ENCODE assay signal across 13 cellular contexts in genomic region chr16:58608601-58609136, GRCh38. TPM values are rescaled to one million over a fixed set of nuclear protein-coding genes. Genes with fewer than 3 reads are reported as not detected.
DNase-seq lines count a peak whose midpoint lies in the region; TF ChIP-seq lines count a peak whose summit lies in the region.
"Had no signal": no experiment of that assay in that cellular context is flagged by ENCODE, and none has a peak within 500 bp of the region (broad histone marks: within the 10 kb centered on the region; RNA-seq: fewer than 3 reads in every experiment).

No MANE protein-coding gene starts in this region.

- CTCF ChIA-PET in HEK293 (lab: Yijun Ruan, JAX): no interaction called here
- CTCF ChIA-PET in OCI-LY7 (lab: Charles Lee; ENCODE audit: unreplicated experiment): no interaction called here

- POLR2A ChIA-PET in HEK293 (lab: Yijun Ruan, JAX) (no interaction called here), OCI-LY7 (lab: Charles Lee) (interaction anchor here (0.6 to 1.7 kb wide), 2 partner anchors 9 to 267 kb away, joined by 4 to 9 read pairs; no protein-coding TSS in a partner anchor)

- peaks cover 12% of the 10 kb centered on the region for H4K20me1 ChIP-seq in OCI-LY7 (ENCODE audit: insufficient read depth, low read length)

- H3K27ac ChIP-seq in HEK293 (ENCODE audit: extremely low read depth, low read depth, low read length) (no peak overlapping the region), OCI-LY7 (ENCODE audit: low read depth, low read length, poor library complexity, severe bottlenecking) (no peak overlapping the region)
- H3K27ac ChIP-seq: A549, C4-2B had no signal

- no peaks in the 10 kb centered on the region for H3K27me3 Mint-ChIP-seq in activated naive CD4-positive, alpha-beta T cell treated with anti-CD3 and anti-CD28 coated beads, Interleukin-2, amount 50 U/mL, for 24 hours
- no peaks in the 10 kb centered on the region for H3K27me3 Mint-ChIP-seq in immature natural killer cell (ENCODE audit: low read depth in 3 of 3)
- H3K27me3 Mint-ChIP-seq: CD8-positive, alpha-beta memory T cell had no signal

- no peak overlapping the region for H3K4me3 Mint-ChIP-seq in activated naive CD4-positive, alpha-beta T cell treated with anti-CD3 and anti-CD28 coated beads, Interleukin-2, amount 50 U/mL, for 24 hours
- no peak overlapping the region for H3K4me3 Mint-ChIP-seq in immature natural killer cell
- H3K4me3 Mint-ChIP-seq: GM23338 had no signal

- H3K4me3 ChIP-seq in HEK293 (ENCODE audit: low read depth, low read length): no peak overlapping the region
- no peak overlapping the region for H3K4me3 ChIP-seq in OCI-LY7 (ENCODE audit: low read depth, low read length, poor library complexity, severe bottlenecking)
- H3K4me3 ChIP-seq: A549, GM23338 had no signal

- peaks cover 8% of the 10 kb centered on the region for H3K36me3 Mint-ChIP-seq in activated naive CD4-positive, alpha-beta T cell treated with anti-CD3 and anti-CD28 coated beads, Interleukin-2, amount 50 U/mL, for 24 hours
- peaks cover 3 to 8% (median 7%) of the 10 kb centered on the region in 3 donors for H3K36me3 Mint-ChIP-seq in immature natural killer cell

- H3K27ac Mint-ChIP-seq in activated naive CD4-positive, alpha-beta T cell treated with anti-CD3 and anti-CD28 coated beads, Interleukin-2, amount 50 U/mL, for 24 hours: peak overlapping the region; percentile 6
- peak overlapping the region in 5 of 6 donors; percentile 0 to 42 (median 6) for H3K27ac Mint-ChIP-seq in immature natural killer cell
- H3K27ac Mint-ChIP-seq: GM23338 had no signal

- H3K9me3 ChIP-seq in HEK293 (ENCODE audit: control insufficient read depth, insufficient read depth, low read depth, low read length): no peaks in the 10 kb centered on the region
- H3K9me3 ChIP-seq in OCI-LY7 (ENCODE audit: low read length): no peaks in the 10 kb centered on the region; the same call in 1 of the 2 replicates
- H3K9me3 ChIP-seq: A549, BE2C had no signal

- H3K4me1 ChIP-seq in HEK293 (ENCODE audit: control insufficient read depth, insufficient read depth, low read length) (peaks cover 4% of the 10 kb centered on the region; the same call in 1 of the 2 replicates), OCI-LY7 (ENCODE audit: insufficient read depth, low read length, poor library complexity, severe bottlenecking) (no peaks in the 10 kb centered on the region)
- H3K4me1 ChIP-seq: BE2C had no signal

- H3K9me2 ChIP-seq in OCI-LY7 (ENCODE audit: insufficient read depth, low read length): no peaks in the 10 kb centered on the region

- no peak overlapping the region for H3K4me2 ChIP-seq in OCI-LY7 (ENCODE audit: low read length)
- H3K4me2 ChIP-seq: A549, GM23338 had no signal

- H2AFZ ChIP-seq in OCI-LY7 (ENCODE audit: low read length): no peak overlapping the region
- H2AFZ ChIP-seq: GM23338 had no signal

- intact Hi-C loops in OCI-LY7 (cut with micrococcal nuclease; ENCODE audit: unreplicated experiment): no loop called here

- peaks cover 100% of the 10 kb centered on the region for H3K79me2 ChIP-seq in OCI-LY7 (ENCODE audit: insufficient read depth, low read depth, low read length)

- TF ChIP-seq CTCF in HEK293 (tag by site-specific recombination; IDR thresholded peaks at IDR 0.05): no peak
- no peak for TF ChIP-seq CTCF in OCI-LY7 (conservative IDR thresholded peaks at IDR 0.05; ENCODE audit: low read length)

- H3K9me3 Mint-ChIP-seq in activated naive CD4-positive, alpha-beta T cell treated with anti-CD3 and anti-CD28 coated beads, Interleukin-2, amount 50 U/mL, for 24 hours: no peaks in the 10 kb centered on the region
- H3K9me3 Mint-ChIP-seq in immature natural killer cell: no peaks in the 10 kb centered on the region
- H3K9me3 Mint-ChIP-seq: CD8-positive, alpha-beta memory T cell; GM23338 had no signal

- no TSS peak for BruUV-seq in OCI-LY7 (replicated peaks; lab: Mats Ljungman, UMichigan)

- H3K4me1 Mint-ChIP-seq in activated naive CD4-positive, alpha-beta T cell treated with anti-CD3 and anti-CD28 coated beads, Interleukin-2, amount 50 U/mL, for 24 hours: peaks cover 48% of the 10 kb centered on the region
- peaks cover 45 to 67% of the 10 kb centered on the region in 2 donors for H3K4me1 Mint-ChIP-seq in immature natural killer cell
- H3K4me1 Mint-ChIP-seq: GM23338 had no signal

- no peak for DNase-seq in activated naive CD4-positive, alpha-beta T cell (lab: John Stamatoyannopoulos, UW)
- DNase-seq in immature natural killer cell (no peak), OCI-LY7 (ENCODE audit: low spot score) (no peak), LoVo (ENCODE audit: low spot score) (no peak)
- DNase-seq: BE2C; CD8-positive, alpha-beta memory T cell; DMS 273 treated with DMSO at 0.1 percent for 48 hours; H7 had no signal

- H3K36me3 ChIP-seq in HEK293 (ENCODE audit: control insufficient read depth in 2 of 2, insufficient read depth in 1 of 2, low read length in 2 of 2): peaks cover 38 to 48% of the 10 kb centered on the region in 2 experiments
- peaks cover 91% of the 10 kb centered on the region for H3K36me3 ChIP-seq in OCI-LY7 (ENCODE audit: insufficient read depth, low read length)

TF ChIP-seq in HEK293, 187 proteins besides CTCF, POLR2A, EP300 and RAD21:
- TF ChIP-seq ZFP41 (tag by site-specific recombination; IDR thresholded peaks at IDR 0.05; ENCODE audit: borderline replicate concordance) (no peak), ZNF501 (tag by site-specific recombination; IDR thresholded peaks at IDR 0.05) (no peak), ZNF146 (tag by site-specific recombination; IDR thresholded peaks at IDR 0.05) (peak; percentile 88), MZF1 (tag by site-specific recombination; IDR thresholded peaks at IDR 0.05; ENCODE audit: borderline replicate concordance) (peak; percentile 99), ZNF658 (tag by site-specific recombination; IDR thresholded peaks at IDR 0.05) (no peak)

RNA-seq across cellular contexts. Expression of gene CNOT1, which starts 21.0 kb away (rescaled TPM):
- polyA plus RNA-seq in immature natural killer cell: 10 to 100 TPM; 78.1 to 89.7 (median 85.1) TPM
- total RNA-seq in OCI-LY7 (2014; rRNA removed; shearing (Covaris generic)): 209 and 230 TPM in 2 replicates
- 288 and 325 TPM in 2 replicates for total RNA-seq in OCI-LY7 (2022)
